In genomic region chr19:1132625-1133383, GRCh38 we compare ENCODE assay signal across 1 cellular context.
TF ChIP-seq lines count a peak whose summit lies in the region.

No MANE protein-coding gene starts in this region.

TF ChIP-seq in K562, 482 proteins besides CTCF, POLR2A, EP300 and RAD21:
- TF ChIP-seq POLR2G (IDR thresholded peaks at IDR 0.05; ENCODE audit: low read depth, low read length), result 0 out of 2 replicates have a peak, but pooled peaks have one; percentile 2
- TF ChIP-seq, protein P1, sequence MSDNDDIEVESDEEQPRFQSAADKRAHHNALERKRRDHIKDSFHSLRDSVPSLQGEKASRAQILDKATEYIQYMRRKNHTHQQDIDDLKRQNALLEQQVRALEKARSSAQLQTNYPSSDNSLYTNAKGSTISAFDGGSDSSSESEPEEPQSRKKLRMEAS (CRISPR knock-in tag; IDR thresholded peaks at IDR 0.05), result no peak
- TF ChIP-seq RBFOX2 (IDR thresholded peaks at IDR 0.05; ENCODE audit: low read depth, low read length), result 0 out of 2 replicates have a peak, but pooled peaks have one; percentile 4
- peak; percentile 35; the same call in 1 of the 2 replicates for TF ChIP-seq ZBTB1 (CRISPR knock-in tag; IDR thresholded peaks at IDR 0.05; ENCODE audit: borderline replicate concordance, low read depth)
- TF ChIP-seq DPF2 (IDR thresholded peaks at IDR 0.05), result no peak
- no peak for TF ChIP-seq HIVEP1 (CRISPR knock-in tag; IDR thresholded peaks at IDR 0.05)
- TF ChIP-seq, protein P2, sequence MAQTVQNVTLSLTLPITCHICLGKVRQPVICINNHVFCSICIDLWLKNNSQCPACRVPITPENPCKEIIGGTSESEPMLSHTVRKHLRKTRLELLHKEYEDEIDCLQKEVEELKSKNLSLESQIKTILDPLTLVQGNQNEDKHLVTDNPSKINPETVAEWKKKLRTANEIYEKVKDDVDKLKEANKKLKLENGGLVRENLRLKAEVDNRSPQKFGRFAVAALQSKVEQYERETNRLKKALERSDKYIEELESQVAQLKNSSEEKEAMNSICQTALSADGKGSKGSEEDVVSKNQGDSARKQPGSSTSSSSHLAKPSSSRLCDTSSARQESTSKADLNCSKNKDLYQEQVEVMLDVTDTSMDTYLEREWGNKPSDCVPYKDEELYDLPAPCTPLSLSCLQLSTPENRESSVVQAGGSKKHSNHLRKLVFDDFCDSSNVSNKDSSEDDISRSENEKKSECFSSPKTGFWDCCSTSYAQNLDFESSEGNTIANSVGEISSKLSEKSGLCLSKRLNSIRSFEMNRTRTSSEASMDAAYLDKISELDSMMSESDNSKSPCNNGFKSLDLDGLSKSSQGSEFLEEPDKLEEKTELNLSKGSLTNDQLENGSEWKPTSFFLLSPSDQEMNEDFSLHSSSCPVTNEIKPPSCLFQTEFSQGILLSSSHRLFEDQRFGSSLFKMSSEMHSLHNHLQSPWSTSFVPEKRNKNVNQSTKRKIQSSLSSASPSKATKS (CRISPR knock-in tag; IDR thresholded peaks at IDR 0.05), result no peak
- TF ChIP-seq, protein P3, sequence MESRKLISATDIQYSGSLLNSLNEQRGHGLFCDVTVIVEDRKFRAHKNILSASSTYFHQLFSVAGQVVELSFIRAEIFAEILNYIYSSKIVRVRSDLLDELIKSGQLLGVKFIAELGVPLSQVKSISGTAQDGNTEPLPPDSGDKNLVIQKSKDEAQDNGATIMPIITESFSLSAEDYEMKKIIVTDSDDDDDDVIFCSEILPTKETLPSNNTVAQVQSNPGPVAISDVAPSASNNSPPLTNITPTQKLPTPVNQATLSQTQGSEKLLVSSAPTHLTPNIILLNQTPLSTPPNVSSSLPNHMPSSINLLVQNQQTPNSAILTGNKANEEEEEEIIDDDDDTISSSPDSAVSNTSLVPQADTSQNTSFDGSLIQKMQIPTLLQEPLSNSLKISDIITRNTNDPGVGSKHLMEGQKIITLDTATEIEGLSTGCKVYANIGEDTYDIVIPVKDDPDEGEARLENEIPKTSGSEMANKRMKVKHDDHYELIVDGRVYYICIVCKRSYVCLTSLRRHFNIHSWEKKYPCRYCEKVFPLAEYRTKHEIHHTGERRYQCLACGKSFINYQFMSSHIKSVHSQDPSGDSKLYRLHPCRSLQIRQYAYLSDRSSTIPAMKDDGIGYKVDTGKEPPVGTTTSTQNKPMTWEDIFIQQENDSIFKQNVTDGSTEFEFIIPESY (CRISPR knock-in tag; IDR thresholded peaks at IDR 0.05), result peak; percentile 65
